ENCODE assay signal across 8 cellular contexts in the genomic region with DNA sequence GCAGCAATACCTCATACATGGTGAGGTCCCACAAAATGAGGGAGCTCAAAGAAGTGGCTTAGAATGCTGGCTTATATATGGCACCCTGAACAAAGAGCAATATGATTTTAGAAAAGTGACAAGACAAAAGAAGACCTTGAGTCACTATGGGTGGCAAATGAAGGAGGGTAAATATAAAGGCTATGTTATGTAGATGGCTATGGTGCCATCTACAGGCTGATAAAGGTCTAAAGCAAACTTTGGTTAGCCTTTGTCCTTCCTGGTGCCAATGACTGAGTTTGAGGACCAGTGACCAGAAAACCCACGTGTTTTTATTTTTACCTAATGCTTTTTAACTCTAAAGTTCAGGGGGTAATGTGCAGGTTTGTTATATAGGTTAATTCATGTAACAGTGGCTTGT.
DNase-seq lines count a peak whose midpoint lies in the region; ATAC-seq, FAIRE-seq and TF ChIP-seq lines count a peak whose summit lies in the region.

No MANE protein-coding gene starts in this region.

- FAIRE-seq in D721Med (lab: Jason Lieb, UNC) (no peak), H54 (lab: Jason Lieb, UNC) (no peak), urothelium cell line (lab: Jason Lieb, UNC) (no peak)

- POLR2A ChIA-PET in OCI-LY7 (lab: Charles Lee): interaction anchor here (0.6 to 1.5 kb wide), 6 partner anchors 15 to 667 kb away, joined by 3 to 7 read pairs (median 4); no protein-coding TSS in a partner anchor

- no peaks in the 10 kb centered on the region for H4K20me1 ChIP-seq in OCI-LY7 (ENCODE audit: insufficient read depth, low read length)

- DNase-seq in D721Med (ENCODE audit: insufficient read length, low spot score) (no peak), H54 (ENCODE audit: insufficient read length, low spot score) (peak; percentile 18), OCI-LY7 (ENCODE audit: low spot score) (peak; percentile 50), fibroblast of mammary gland (ENCODE audit: low read depth) (peak; percentile 41), urothelium cell line (ENCODE audit: low spot score) (peak; percentile 62), substantia nigra (lab: John Stamatoyannopoulos, UW) (no peak)

- H3K9me2 ChIP-seq in OCI-LY7 (ENCODE audit: insufficient read depth, low read length): no peaks in the 10 kb centered on the region

- no peak overlapping the region for H3K4me3 ChIP-seq in OCI-LY7 (ENCODE audit: low read depth, low read length, poor library complexity, severe bottlenecking)
- no peak overlapping the region for H3K4me3 ChIP-seq in fibroblast of mammary gland (ENCODE audit: control insufficient read depth, low read depth, low read length)

- no peak for TF ChIP-seq POLR2A in H54 (IDR thresholded peaks at IDR 0.05; ENCODE audit: low read depth, low read length)

- no peaks in the 10 kb centered on the region for H3K79me2 ChIP-seq in OCI-LY7 (ENCODE audit: insufficient read depth, low read depth, low read length)

- H3K27ac ChIP-seq in OCI-LY7 (ENCODE audit: low read depth, low read length, poor library complexity, severe bottlenecking) (no peak overlapping the region), substantia nigra (ENCODE audit: low read depth, low read length, poor library complexity, severe bottlenecking) (no peak overlapping the region)

- no peak overlapping the region for H3K4me2 ChIP-seq in OCI-LY7 (ENCODE audit: low read length)

- H3K9me3 ChIP-seq in OCI-LY7 (ENCODE audit: low read length): no peaks in the 10 kb centered on the region

- no peaks in the 10 kb centered on the region for H3K4me1 ChIP-seq in OCI-LY7 (ENCODE audit: insufficient read depth, low read length, poor library complexity, severe bottlenecking)

- BruUV-seq in OCI-LY7 (replicated peaks; lab: Mats Ljungman, UMichigan): no TSS peak

- CTCF ChIA-PET in OCI-LY7 (lab: Charles Lee; ENCODE audit: unreplicated experiment): no interaction called here

- intact Hi-C loops in OCI-LY7 (cut with micrococcal nuclease; ENCODE audit: unreplicated experiment): loop anchor here (2.0 kb wide), 1 partner anchor 68 kb away; no protein-coding TSS in a partner anchor

- no peak for ATAC-seq in GM19467 (IDR thresholded peaks at IDR 0.05; ENCODE audit: unreplicated experiment)
- ATAC-seq in HG02678 (IDR thresholded peaks at IDR 0.05; ENCODE audit: unreplicated experiment): no peak

- peak; percentile 69 for TF ChIP-seq CTCF in D721Med (IDR thresholded peaks at IDR 0.05; ENCODE audit: insufficient read depth, missing control alignments)
- peak; percentile 78 for TF ChIP-seq CTCF in OCI-LY7 (conservative IDR thresholded peaks at IDR 0.05; ENCODE audit: low read length)
- peak; percentile 53 for TF ChIP-seq CTCF in fibroblast of mammary gland (conservative IDR thresholded peaks at IDR 0.05; ENCODE audit: control insufficient read depth, insufficient read depth, low read depth, low read length)

- no peaks in the 10 kb centered on the region for H3K36me3 ChIP-seq in OCI-LY7 (ENCODE audit: insufficient read depth, low read length)

- no peak overlapping the region for H2AFZ ChIP-seq in OCI-LY7 (ENCODE audit: low read length)

Comparison
In these comparisons a context has a peak if more than half of its experiments do, and no peak if none do; other contexts are left out.
1. DNase-seq: peak in H54 (single experiment), OCI-LY7 (single experiment), fibroblast of mammary gland (single experiment) and urothelium cell line (single experiment); none in D721Med (single experiment) and substantia nigra (0 of 49).
2. Peak in every context shown above with its lines, with median percentiles within 50 percentile points of each other: CTCF ChIP-seq.